In the genomic region with DNA sequence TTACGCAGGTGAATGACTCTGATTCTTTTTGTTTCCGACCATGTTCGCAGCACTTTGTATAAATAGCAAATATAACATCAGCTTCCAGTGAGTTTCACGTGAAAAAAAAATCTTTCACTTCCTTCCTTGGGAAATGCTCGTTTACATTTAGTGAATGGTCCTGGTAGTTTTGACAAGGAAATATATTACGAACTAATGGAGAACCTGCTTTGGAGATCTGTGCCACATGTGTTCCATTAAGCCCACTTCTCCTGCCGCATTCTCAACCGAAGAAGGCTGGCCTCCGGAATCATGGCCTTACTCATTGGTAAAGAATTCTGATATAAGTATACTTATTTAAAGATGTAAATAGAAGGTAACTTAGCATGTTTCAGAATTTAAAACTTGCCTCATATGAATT, we compare ENCODE assay signal across 10 cellular contexts. TPM values are rescaled to one million over a fixed set of nuclear protein-coding genes. Genes with fewer than 3 reads are reported as not detected.
A peak's percentile ranks its signal among the peaks of the same experiment; 100 is the strongest.
DNase-seq lines count a peak whose midpoint lies in the region; ATAC-seq and TF ChIP-seq lines count a peak whose summit lies in the region.
"Had no signal": no experiment of that assay in that cellular context is flagged by ENCODE, and none has a peak within 500 bp of the region (broad histone marks: within the 10 kb centered on the region; RNA-seq: fewer than 3 reads in every experiment).

No MANE protein-coding gene starts in this region.

- H3K4me1 ChIP-seq in RWPE2 (ENCODE audit: insufficient read depth, poor library complexity, severe bottlenecking), result no peaks in the 10 kb centered on the region
- H3K4me1 ChIP-seq in parathyroid adenoma, result peaks cover 14% of the 10 kb centered on the region

- in situ Hi-C loops in GM13976 (cut with MboI; ENCODE audit: low sequenced_read_pairs, unreplicated experiment), result no loop called here

- no peak for ATAC-seq in RWPE2 (ENCODE audit: low read depth)
- no peak for ATAC-seq in HG03565 (IDR thresholded peaks at IDR 0.05; ENCODE audit: unreplicated experiment)
- no peak for ATAC-seq in HG02571 (IDR thresholded peaks at IDR 0.05; ENCODE audit: unreplicated experiment)

- H3K4me3 ChIP-seq in RWPE2 (ENCODE audit: severe bottlenecking) (peak overlapping the region; percentile 97), epithelial cell of proximal tubule (ENCODE audit: low read depth, low read length) (peak overlapping the region; percentile 88), parathyroid adenoma (ENCODE audit: low read depth, low read length) (peak overlapping the region; percentile 52)

- DNase-seq in EH (ENCODE audit: low read depth) (peak; percentile 58), RWPE2 (ENCODE audit: low spot score) (no peak), epithelial cell of proximal tubule (ENCODE audit: low read depth) (no peak), NCI-H1436 (lab: John Stamatoyannopoulos, UW) (no peak), GM13976 (ENCODE audit: low spot score) (no peak)
- DNase-seq: cortex of kidney, NCI-H226 had no signal

- H3K27ac ChIP-seq in RWPE2 (ENCODE audit: poor library complexity, severe bottlenecking) (peak overlapping the region; percentile 78), parathyroid adenoma (no peak overlapping the region)

- no peaks in the 10 kb centered on the region for H3K9me3 ChIP-seq in RWPE2 (ENCODE audit: severe bottlenecking)
- H3K9me3 ChIP-seq in parathyroid adenoma (ENCODE audit: control insufficient read depth, low read length), result no peaks in the 10 kb centered on the region

- H3K9ac ChIP-seq in parathyroid adenoma, result no peak overlapping the region

- H3K36me3 ChIP-seq in RWPE2 (ENCODE audit: low read depth) (peaks cover 45% of the 10 kb centered on the region), parathyroid adenoma (ENCODE audit: control insufficient read depth, insufficient read depth, low read length) (no peaks in the 10 kb centered on the region)

- H2AFZ ChIP-seq in parathyroid adenoma, result no peak overlapping the region

- no peaks in the 10 kb centered on the region for H3K27me3 ChIP-seq in RWPE2 (ENCODE audit: insufficient read depth, poor library complexity, severe bottlenecking)
- H3K27me3 ChIP-seq in parathyroid adenoma (ENCODE audit: control insufficient read depth, insufficient read depth, low read length), result no peaks in the 10 kb centered on the region

- H3K4me2 ChIP-seq in parathyroid adenoma (ENCODE audit: low read length), result peak overlapping the region; percentile 76

- H3K79me2 ChIP-seq in parathyroid adenoma, result peaks cover 50% of the 10 kb centered on the region

- no peak for TF ChIP-seq CTCF in RWPE2 (IDR thresholded peaks at IDR 0.05; ENCODE audit: poor library complexity, severe bottlenecking)
- TF ChIP-seq CTCF in epithelial cell of proximal tubule (conservative IDR thresholded peaks at IDR 0.05; ENCODE audit: low read depth, low read length), result no peak
- TF ChIP-seq CTCF in parathyroid adenoma (IDR thresholded peaks at IDR 0.05), result no peak
- no peak for TF ChIP-seq CTCF in GM13976 (IDR thresholded peaks at IDR 0.05; ENCODE audit: borderline replicate concordance, control extremely low read depth, extremely low read depth, insufficient read depth, missing control alignments)

RNA-seq across cellular contexts. Expression of a gene that starts 3.6 kb away (rescaled TPM):
- total RNA-seq in epithelial cell of proximal tubule, result 6.9 and 8.0 TPM in 2 replicates

RNA-seq across cellular contexts. Expression of a gene that starts 3.9 kb away (rescaled TPM):
- 4.6 and 12.5 TPM in 2 replicates for total RNA-seq in epithelial cell of proximal tubule
